ENCODE assay signal across 9 cellular contexts in the genomic region with DNA sequence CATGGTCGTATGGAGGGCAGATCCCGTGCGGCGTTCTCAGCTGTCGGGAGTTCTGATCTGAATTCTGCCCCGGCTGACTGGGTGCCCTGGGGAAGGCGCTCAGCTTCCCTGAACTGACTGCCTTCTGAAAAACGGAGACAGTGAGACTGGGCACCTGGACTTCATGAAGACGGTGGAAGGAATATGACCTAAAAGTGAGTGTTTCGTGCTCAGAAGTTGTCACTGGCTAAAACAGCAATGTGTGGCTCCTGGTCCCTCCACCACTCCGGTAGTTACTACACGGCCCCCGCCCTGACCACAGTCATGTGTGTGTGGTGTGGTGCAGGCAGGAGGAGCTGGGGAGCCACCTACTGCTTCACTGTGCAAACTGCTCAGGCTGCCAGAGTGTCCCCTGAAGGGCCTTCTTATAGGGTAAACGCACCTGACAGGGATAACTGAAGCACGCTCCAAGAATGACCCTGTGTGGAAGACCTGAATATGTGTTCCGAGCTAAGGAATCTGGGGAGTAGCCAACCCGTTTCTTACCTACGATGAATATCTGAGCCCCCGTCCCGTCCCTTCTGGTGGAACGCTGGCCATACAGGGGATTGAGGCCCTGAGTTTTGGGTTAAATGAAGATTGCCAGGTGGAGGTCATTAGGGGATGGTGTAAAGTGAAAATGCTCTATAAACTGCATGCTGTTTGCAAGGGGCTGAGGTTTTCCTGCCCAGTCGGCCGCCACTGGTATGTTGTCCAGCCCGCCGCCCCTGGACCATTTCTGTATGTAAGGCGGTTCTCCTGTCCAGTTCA. TPM values are rescaled to one million over a fixed set of nuclear protein-coding genes. Genes with fewer than 3 reads are reported as not detected.
DNase-seq lines count a peak whose midpoint lies in the region; ATAC-seq and TF ChIP-seq lines count a peak whose summit lies in the region.
"Had no signal": no experiment of that assay in that cellular context is flagged by ENCODE, and none has a peak within 500 bp of the region (broad histone marks: within the 10 kb centered on the region; RNA-seq: fewer than 3 reads in every experiment).

No MANE protein-coding gene starts in this region.

- H3K36me3 ChIP-seq in CD4-positive, CD25-positive, alpha-beta regulatory T cell (ENCODE audit: control insufficient read depth, insufficient read depth, low read length), result no peaks in the 10 kb centered on the region
- H3K36me3 ChIP-seq in HEK293 (ENCODE audit: control insufficient read depth in 2 of 2, insufficient read depth in 1 of 2, low read length in 2 of 2) (no peaks in the 10 kb centered on the region), parathyroid adenoma (ENCODE audit: control insufficient read depth, insufficient read depth, low read length) (no peaks in the 10 kb centered on the region), upper lobe of right lung (no peaks in the 10 kb centered on the region)

- no peak overlapping the region for H2AFZ ChIP-seq in parathyroid adenoma

- no peak overlapping the region for H3K9ac ChIP-seq in parathyroid adenoma

- peak overlapping the region in 1 of 3 donors; percentile 85 for H3K27ac Mint-ChIP-seq in CD4-positive, CD25-positive, alpha-beta regulatory T cell
- H3K27ac Mint-ChIP-seq in activated T-helper 2 cell treated with anti-CD3 and anti-CD28 coated beads, Interferon-gamma antibody, Interleukin-2, Interleukin-4, amounts not matched to agents 10 μg/mL and 5 μg/mL and 100 μg/mL, durations not matched to agents 14 hours and 24 hours and 36 hours, result no peak overlapping the region

- H3K9me3 ChIP-seq in CD4-positive, CD25-positive, alpha-beta regulatory T cell (ENCODE audit: control insufficient read depth in 2 of 2, low read length in 2 of 2), result no peaks in the 10 kb centered on the region
- H3K9me3 ChIP-seq in HEK293 (ENCODE audit: control insufficient read depth, insufficient read depth, low read depth, low read length) (no peaks in the 10 kb centered on the region), parathyroid adenoma (ENCODE audit: control insufficient read depth, low read length) (no peaks in the 10 kb centered on the region), upper lobe of right lung (no peaks in the 10 kb centered on the region)

- H3K27me3 ChIP-seq in CD4-positive, CD25-positive, alpha-beta regulatory T cell (ENCODE audit: control insufficient read depth, insufficient read depth, low read length), result peaks cover 3% of the 10 kb centered on the region
- H3K27me3 ChIP-seq in parathyroid adenoma (ENCODE audit: control insufficient read depth, insufficient read depth, low read length) (no peaks in the 10 kb centered on the region), upper lobe of right lung (no peaks in the 10 kb centered on the region)

- peak in 2 of 3 donors; percentile 29 to 66 for DNase-seq in CD4-positive, CD25-positive, alpha-beta regulatory T cell
- DNase-seq in OCI-M1 (lab: John Stamatoyannopoulos, UW) (peak; percentile 81), head of caudate nucleus (peak in 40 of 42 donors; percentile 10 to 73 (median 46)), upper lobe of right lung (peak; percentile 86)
- DNase-seq in activated T-helper 2 cell treated with anti-CD3 and anti-CD28 coated beads, Interferon-gamma antibody, Interleukin-2, Interleukin-4, amounts not matched to agents 10 μg/mL and 5 μg/mL and 100 μg/mL, durations not matched to agents 14 hours and 24 hours and 36 hours (ENCODE audit: low spot score), result peak; percentile 45

- H3K79me2 ChIP-seq in parathyroid adenoma, result no peaks in the 10 kb centered on the region

- intact Hi-C loops in activated T-helper 2 cell treated with anti-CD3 and anti-CD28 coated beads, Interferon-gamma antibody, Interleukin-2, Interleukin-4, amounts not matched to agents 10 μg/mL and 5 μg/mL and 100 μg/mL, durations not matched to agents 14 hours and 24 hours and 36 hours (cut with micrococcal nuclease), result loop anchor here (2.0 kb wide), 1 partner anchor 42 kb away; no protein-coding TSS in a partner anchor
- intact Hi-C loops in head of caudate nucleus (cut with DNase I) (no loop called here), upper lobe of right lung (cut with DNase I) (no loop called here)

- peak; percentile 78 for TF ChIP-seq CTCF in HEK293 (tag by site-specific recombination; IDR thresholded peaks at IDR 0.05)
- no peak for TF ChIP-seq CTCF in parathyroid adenoma (IDR thresholded peaks at IDR 0.05)
- TF ChIP-seq CTCF in upper lobe of right lung (IDR thresholded peaks at IDR 0.05), result peak; percentile 52

- no peak overlapping the region for H3K27ac ChIP-seq in CD4-positive, CD25-positive, alpha-beta regulatory T cell (ENCODE audit: insufficient read depth, low read length, poor library complexity, severe bottlenecking)
- H3K27ac ChIP-seq in HEK293 (ENCODE audit: extremely low read depth, low read depth, low read length) (no peak overlapping the region), parathyroid adenoma (no peak overlapping the region), upper lobe of right lung (no peak overlapping the region)
- H3K27ac ChIP-seq: SK-N-MC had no signal

- CTCF ChIA-PET in HEK293 (lab: Yijun Ruan, JAX), result interaction anchor here (0.6 to 1.5 kb wide), 18 partner anchors 11 to 303 kb away, joined by 3 to 10 read pairs (median 4); no protein-coding TSS in a partner anchor

- H3K4me1 Mint-ChIP-seq in CD4-positive, CD25-positive, alpha-beta regulatory T cell, result peaks cover 0 to 9% (median 0%) of the 10 kb centered on the region in 4 donors
- H3K4me1 Mint-ChIP-seq in activated T-helper 2 cell treated with anti-CD3 and anti-CD28 coated beads, Interferon-gamma antibody, Interleukin-2, Interleukin-4, amounts not matched to agents 10 μg/mL and 5 μg/mL and 100 μg/mL, durations not matched to agents 14 hours and 24 hours and 36 hours (ENCODE audit: low read depth), result peaks cover 3% of the 10 kb centered on the region

- no peak overlapping the region for H3K4me3 Mint-ChIP-seq in CD4-positive, CD25-positive, alpha-beta regulatory T cell
- no peak overlapping the region for H3K4me3 Mint-ChIP-seq in activated T-helper 2 cell treated with anti-CD3 and anti-CD28 coated beads, Interferon-gamma antibody, Interleukin-2, Interleukin-4, amounts not matched to agents 10 μg/mL and 5 μg/mL and 100 μg/mL, durations not matched to agents 14 hours and 24 hours and 36 hours (ENCODE audit: low read depth)

- no peaks in the 10 kb centered on the region for H3K9me3 Mint-ChIP-seq in CD4-positive, CD25-positive, alpha-beta regulatory T cell
- no peaks in the 10 kb centered on the region for H3K9me3 Mint-ChIP-seq in activated T-helper 2 cell treated with anti-CD3 and anti-CD28 coated beads, Interferon-gamma antibody, Interleukin-2, Interleukin-4, amounts not matched to agents 10 μg/mL and 5 μg/mL and 100 μg/mL, durations not matched to agents 14 hours and 24 hours and 36 hours

- POLR2A ChIA-PET in HEK293 (lab: Yijun Ruan, JAX), result interaction anchor here (0.7 to 1.6 kb wide), 2 partner anchors 132 to 153 kb away, joined by 3 to 4 read pairs; partner anchors contain the start of genes PNRC2 and SRSF10

- peaks cover 31% of the 10 kb centered on the region for H3K27me3 Mint-ChIP-seq in CD4-positive, CD25-positive, alpha-beta regulatory T cell
- peaks cover 24% of the 10 kb centered on the region for H3K27me3 Mint-ChIP-seq in activated T-helper 2 cell treated with anti-CD3 and anti-CD28 coated beads, Interferon-gamma antibody, Interleukin-2, Interleukin-4, amounts not matched to agents 10 μg/mL and 5 μg/mL and 100 μg/mL, durations not matched to agents 14 hours and 24 hours and 36 hours (ENCODE audit: low read depth)

- peak overlapping the region; percentile 32 for H3K4me2 ChIP-seq in parathyroid adenoma (ENCODE audit: low read length)

- H3K4me1 ChIP-seq in CD4-positive, CD25-positive, alpha-beta regulatory T cell (ENCODE audit: control insufficient read depth, insufficient read depth, low read length, poor library complexity, severe bottlenecking), result no peaks in the 10 kb centered on the region
- H3K4me1 ChIP-seq in HEK293 (ENCODE audit: control insufficient read depth, insufficient read depth, low read length), result no peaks in the 10 kb centered on the region
- no peaks in the 10 kb centered on the region for H3K4me1 ChIP-seq in parathyroid adenoma
- peaks cover 5% of the 10 kb centered on the region for H3K4me1 ChIP-seq in upper lobe of right lung

- ATAC-seq in CD4-positive, CD25-positive, alpha-beta regulatory T cell (ENCODE audit: low read depth in 2 of 2), result peak; percentile 79 to 86
- peak; percentile 95 for ATAC-seq in upper lobe of right lung
- ATAC-seq in HG03432 (IDR thresholded peaks at IDR 0.05; ENCODE audit: unreplicated experiment), result no peak

- no peaks in the 10 kb centered on the region for H3K36me3 Mint-ChIP-seq in CD4-positive, CD25-positive, alpha-beta regulatory T cell
- no peaks in the 10 kb centered on the region for H3K36me3 Mint-ChIP-seq in activated T-helper 2 cell treated with anti-CD3 and anti-CD28 coated beads, Interferon-gamma antibody, Interleukin-2, Interleukin-4, amounts not matched to agents 10 μg/mL and 5 μg/mL and 100 μg/mL, durations not matched to agents 14 hours and 24 hours and 36 hours (ENCODE audit: low read depth)

- no peak overlapping the region for H3K4me3 ChIP-seq in CD4-positive, CD25-positive, alpha-beta regulatory T cell (ENCODE audit: low read depth, low read length)
- H3K4me3 ChIP-seq in HEK293 (ENCODE audit: low read depth, low read length), result peak overlapping the region; percentile 17
- H3K4me3 ChIP-seq in parathyroid adenoma (ENCODE audit: low read depth, low read length), result no peak overlapping the region
- peak overlapping the region; percentile 19 for H3K4me3 ChIP-seq in upper lobe of right lung
- H3K4me3 ChIP-seq: SK-N-MC had no signal

TF ChIP-seq in HEK293, 187 proteins besides CTCF, POLR2A, EP300 and RAD21 (continues in another document):
- TF ChIP-seq ZBTB20 (tag by site-specific recombination; IDR thresholded peaks at IDR 0.05) (peak; percentile 60), ZNF521 (tag by site-specific recombination; IDR thresholded peaks at IDR 0.05) (no peak)

RNA-seq across cellular contexts. Expression of gene MYOM3, which starts 0.6 kb away (rescaled TPM):
- not detected for total RNA-seq in CD4-positive, CD25-positive, alpha-beta regulatory T cell
- polyA plus RNA-seq in CD4-positive, CD25-positive, alpha-beta regulatory T cell, result not detected
- total RNA-seq in activated T-helper 2 cell treated with anti-CD3 and anti-CD28 coated beads, Interferon-gamma antibody, Interleukin-2, Interleukin-4, amounts not matched to agents 10 μg/mL and 5 μg/mL and 100 μg/mL, durations not matched to agents 14 hours and 24 hours and 36 hours, result not detected in 2 replicates
- total RNA-seq in upper lobe of right lung, result 0.69 TPM

RNA-seq across cellular contexts. Expression of gene IL22RA1, which starts 30.4 kb away (rescaled TPM):
- not detected for total RNA-seq in CD4-positive, CD25-positive, alpha-beta regulatory T cell
- polyA plus RNA-seq in CD4-positive, CD25-positive, alpha-beta regulatory T cell, result not detected
- total RNA-seq in activated T-helper 2 cell treated with anti-CD3 and anti-CD28 coated beads, Interferon-gamma antibody, Interleukin-2, Interleukin-4, amounts not matched to agents 10 μg/mL and 5 μg/mL and 100 μg/mL, durations not matched to agents 14 hours and 24 hours and 36 hours, result not detected in 2 replicates
- total RNA-seq in upper lobe of right lung, result 0.87 TPM

Comparison
In these comparisons a context has a peak if more than half of its experiments do, and no peak if none do; other contexts are left out.
1. H3K4me3 ChIP-seq: peak in HEK293 (single experiment) and upper lobe of right lung (single experiment); none in CD4-positive, CD25-positive, alpha-beta regulatory T cell (single experiment) and parathyroid adenoma (single experiment).
2. Peak in every context shown above with its lines, with median percentiles within 50 percentile points of each other: DNase-seq.